ENCODE assay signal across 23 cellular contexts in the genomic region with DNA sequence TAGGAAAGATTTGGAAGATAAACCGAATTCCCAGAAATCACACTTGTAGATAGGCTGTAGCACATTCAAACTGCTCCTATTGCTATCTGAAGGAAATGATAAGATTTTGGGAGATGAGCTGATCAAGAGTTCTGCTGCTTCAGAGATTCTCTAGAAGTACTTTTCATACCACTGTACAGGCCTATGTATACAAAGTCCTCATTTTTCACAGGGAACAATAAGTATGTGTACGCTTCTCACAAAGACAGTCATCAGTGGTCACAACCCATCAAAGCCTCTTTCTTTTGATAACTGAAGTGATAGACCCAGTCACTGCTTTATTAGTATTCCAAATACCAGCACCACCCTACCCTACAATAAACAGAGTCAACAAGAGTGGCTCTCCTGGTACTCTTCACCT.
"Had no signal": no experiment of that assay in that cellular context is flagged by ENCODE, and none has a peak within 500 bp of the region (broad histone marks: within the 10 kb centered on the region; RNA-seq: fewer than 3 reads in every experiment).

No MANE protein-coding gene starts in this region.

- H3K4me3 Mint-ChIP-seq: activated naive CD8-positive, alpha-beta T cell treated with anti-CD3 and anti-CD28 coated beads for 36 hours; brain; natural killer cell; T-helper 1 cell treated with Interleukin-12 subunit alpha and Interleukin-12 subunit beta and Interleukin-4 antibody, amounts not matched to agents 30 μg/mL and 1 μg/mL, for 36 hours; type B pancreatic cell had no signal

- H3K36me3 Mint-ChIP-seq: type B pancreatic cell had no signal

- H3K27ac Mint-ChIP-seq: activated naive CD8-positive, alpha-beta T cell treated with anti-CD3 and anti-CD28 coated beads for 36 hours; brain; natural killer cell; T-helper 1 cell treated with Interleukin-12 subunit alpha and Interleukin-12 subunit beta and Interleukin-4 antibody, amounts not matched to agents 30 μg/mL and 1 μg/mL, for 36 hours; type B pancreatic cell had no signal

- H3K4me1 Mint-ChIP-seq: activated naive CD8-positive, alpha-beta T cell treated with anti-CD3 and anti-CD28 coated beads for 36 hours; brain had no signal

- H3K27me3 Mint-ChIP-seq: activated naive CD8-positive, alpha-beta T cell treated with anti-CD3 and anti-CD28 coated beads for 36 hours; brain; type B pancreatic cell had no signal

- DNase-seq: activated CD4-positive, alpha-beta T cell treated with anti-CD3 and anti-CD28 coated beads for 4 hours; activated CD4-positive, alpha-beta T cell treated with anti-CD3 and anti-CD28 coated beads, Interleukin-2, amount 50 U/mL, for 4 hours; activated effector memory CD4-positive, alpha-beta T cell treated with Interleukin-2 at 50 U/mL for 16 hours; activated naive CD4-positive, alpha-beta T cell treated with Interleukin-2 at 50 U/mL for 16 hours; activated naive CD8-positive, alpha-beta T cell treated with anti-CD3 and anti-CD28 coated beads for 36 hours; adrenal gland; esophagus squamous epithelium; glutamatergic neuron; left colon; mammary epithelial cell; natural killer cell; right lobe of liver; stimulated activated CD4-positive, alpha-beta T cell treated with anti-CD3 and anti-CD28 coated beads, Interleukin-2, amount 100 ng/mL, for 48 hours; stimulated activated naive CD4-positive, alpha-beta T cell treated with Interleukin-2 at 50 U/mL for 16 hours; SW 1271; T-helper 9 cell; uterus had no signal

- H3K27ac ChIP-seq: adrenal gland, ascending aorta, esophagus squamous epithelium, hepatocyte, right lobe of liver, uterus, VCaP had no signal

- H3K9me3 Mint-ChIP-seq: type B pancreatic cell had no signal
